Comparison of ENCODE assay signal across 10 cellular contexts in the genomic region with DNA sequence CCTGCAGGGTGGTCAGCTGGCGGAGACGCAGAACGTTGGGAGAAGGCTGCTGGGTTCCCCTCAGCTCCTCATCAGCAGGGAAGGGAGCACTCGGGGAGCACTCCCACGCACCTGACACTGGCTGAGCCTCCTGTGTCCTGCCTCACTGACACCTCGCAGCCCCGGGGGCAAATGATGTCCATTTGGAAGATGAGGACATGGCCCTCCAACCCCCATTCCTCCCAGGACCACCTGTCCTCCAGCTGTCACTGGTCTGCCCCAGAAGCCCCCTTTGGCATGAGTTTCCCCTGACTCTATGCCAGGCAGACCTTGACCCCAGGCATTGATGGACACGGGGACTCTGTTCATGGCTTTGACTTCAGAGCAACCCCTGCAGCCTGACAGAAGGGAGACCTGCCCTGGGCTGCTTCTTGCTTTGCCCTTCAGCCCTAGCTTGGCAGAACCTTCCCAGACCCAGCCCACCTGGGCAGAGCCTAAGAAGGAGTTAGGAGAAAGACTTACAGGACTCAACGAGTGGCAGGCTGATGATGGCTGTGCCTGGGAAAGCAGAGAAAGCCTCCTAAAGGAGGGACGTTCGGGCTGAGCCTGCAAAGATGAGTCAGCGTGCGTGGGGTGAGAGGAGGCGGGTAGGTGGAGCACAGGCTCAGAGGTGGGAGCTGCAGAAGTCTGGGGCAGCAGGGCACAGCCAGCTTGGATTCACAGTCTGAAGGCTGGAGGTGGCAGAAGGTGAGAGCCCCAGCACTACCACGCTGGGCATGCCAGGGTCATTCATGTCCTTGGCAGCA.
DNase-seq lines count a peak whose midpoint lies in the region; ATAC-seq and TF ChIP-seq lines count a peak whose summit lies in the region.
"Had no signal": no experiment of that assay in that cellular context is flagged by ENCODE, and none has a peak within 500 bp of the region (broad histone marks: within the 10 kb centered on the region; RNA-seq: fewer than 3 reads in every experiment).

No MANE protein-coding gene starts in this region.

- ATAC-seq in sciatic nerve (no peak), GM18498 (IDR thresholded peaks at IDR 0.05; ENCODE audit: unreplicated experiment) (no peak)

- intact Hi-C loops in sciatic nerve (cut with DNase I) (no loop called here), CD14-positive monocyte (cut with micrococcal nuclease) (loop anchor here (1.0 to 2.0 kb wide), 2 partner anchors 76 to 77 kb away; no protein-coding TSS in a partner anchor)

- no peak overlapping the region for H3K4me3 Mint-ChIP-seq in activated CD4-positive, alpha-beta T cell treated with anti-CD3 and anti-CD28 coated beads, Interleukin-2, amount 10 ng/mL, durations not matched to agents 7 days and 5 days
- peak overlapping the region in 1 of 2 donors; percentile 51 for H3K4me3 Mint-ChIP-seq in CD14-positive monocyte

- peak overlapping the region; percentile 40 for H3K27ac ChIP-seq in VCaP
- H3K27ac ChIP-seq: C4-2B, heart right ventricle had no signal

- peaks cover 19% of the 10 kb centered on the region for H3K4me1 Mint-ChIP-seq in activated CD4-positive, alpha-beta T cell treated with anti-CD3 and anti-CD28 coated beads, Interleukin-2, amount 10 ng/mL, durations not matched to agents 7 days and 5 days
- peaks cover 19% of the 10 kb centered on the region for H3K4me1 Mint-ChIP-seq in CD14-positive monocyte

- TF ChIP-seq CTCF in VCaP (conservative IDR thresholded peaks at IDR 0.05) (no peak), fibroblast of mammary gland (conservative IDR thresholded peaks at IDR 0.05; ENCODE audit: control insufficient read depth, insufficient read depth, low read depth, low read length) (no peak), CD14-positive monocyte (IDR thresholded peaks at IDR 0.05) (no peak)

- no peaks in the 10 kb centered on the region for H3K36me3 Mint-ChIP-seq in activated CD4-positive, alpha-beta T cell treated with anti-CD3 and anti-CD28 coated beads, Interleukin-2, amount 10 ng/mL, durations not matched to agents 7 days and 5 days (ENCODE audit: low read depth)
- H3K36me3 Mint-ChIP-seq in CD14-positive monocyte: no peaks in the 10 kb centered on the region

- POLR2A ChIA-PET in activated CD4-positive, alpha-beta T cell treated with anti-CD3 and anti-CD28 coated beads, Interleukin-2, amount 10 ng/mL, durations not matched to agents 7 days and 5 days (lab: Charles Lee): no interaction called here

- DNase-seq in activated CD4-positive, alpha-beta T cell treated with anti-CD3 and anti-CD28 coated beads for 4 hours: peak; percentile 55 to 62
- DNase-seq in activated CD4-positive, alpha-beta T cell treated with anti-CD3 and anti-CD28 coated beads, Interleukin-2, amount 10 ng/mL, durations not matched to agents 7 days and 5 days: no peak
- DNase-seq in fibroblast of mammary gland (ENCODE audit: low read depth): peak; percentile 65
- DNase-seq in sciatic nerve (ENCODE audit: low spot score): peak; percentile 55
- no peak for DNase-seq in CD14-positive monocyte (ENCODE audit: low spot score)
- DNase-seq in NCI-H774 (lab: John Stamatoyannopoulos, UW): no peak

- peaks cover 16% of the 10 kb centered on the region for H3K27me3 Mint-ChIP-seq in activated CD4-positive, alpha-beta T cell treated with anti-CD3 and anti-CD28 coated beads, Interleukin-2, amount 10 ng/mL, durations not matched to agents 7 days and 5 days
- peaks cover 22 to 47% (median 37%) of the 10 kb centered on the region in 3 donors for H3K27me3 Mint-ChIP-seq in CD14-positive monocyte (ENCODE audit: low read depth in 3 of 3)

- no peak overlapping the region for H3K27ac Mint-ChIP-seq in activated CD4-positive, alpha-beta T cell treated with anti-CD3 and anti-CD28 coated beads, Interleukin-2, amount 10 ng/mL, durations not matched to agents 7 days and 5 days
- H3K27ac Mint-ChIP-seq in CD14-positive monocyte: no peak overlapping the region

- no peak overlapping the region for H3K4me3 ChIP-seq in fibroblast of mammary gland (ENCODE audit: control insufficient read depth, low read depth, low read length)

- CTCF ChIA-PET in activated CD4-positive, alpha-beta T cell treated with anti-CD3 and anti-CD28 coated beads, Interleukin-2, amount 10 ng/mL, durations not matched to agents 7 days and 5 days (lab: Charles Lee): interaction anchor here (0.9 to 10.6 kb wide), 10 partner anchors 14 to 345 kb away, joined by 3 to 195 read pairs (median 4); no protein-coding TSS in a partner anchor

- H3K9me3 Mint-ChIP-seq in activated CD4-positive, alpha-beta T cell treated with anti-CD3 and anti-CD28 coated beads, Interleukin-2, amount 10 ng/mL, durations not matched to agents 7 days and 5 days: no peaks in the 10 kb centered on the region
- peaks cover 0 to 2% (median 0%) of the 10 kb centered on the region in 7 donors for H3K9me3 Mint-ChIP-seq in CD14-positive monocyte

Comparison
In these comparisons a context has a peak if more than half of its experiments do, and no peak if none do; other contexts are left out.
1. DNase-seq: peak in activated CD4-positive, alpha-beta T cell treated with anti-CD3 and anti-CD28 coated beads for 4 hours (2 of 2), fibroblast of mammary gland (single experiment) and sciatic nerve (single experiment); none in activated CD4-positive, alpha-beta T cell treated with anti-CD3 and anti-CD28 coated beads, Interleukin-2, amount 10 ng/mL, durations not matched to agents 7 days and 5 days (single experiment), CD14-positive monocyte (single experiment) and NCI-H774 (single experiment).